In the genomic region with DNA sequence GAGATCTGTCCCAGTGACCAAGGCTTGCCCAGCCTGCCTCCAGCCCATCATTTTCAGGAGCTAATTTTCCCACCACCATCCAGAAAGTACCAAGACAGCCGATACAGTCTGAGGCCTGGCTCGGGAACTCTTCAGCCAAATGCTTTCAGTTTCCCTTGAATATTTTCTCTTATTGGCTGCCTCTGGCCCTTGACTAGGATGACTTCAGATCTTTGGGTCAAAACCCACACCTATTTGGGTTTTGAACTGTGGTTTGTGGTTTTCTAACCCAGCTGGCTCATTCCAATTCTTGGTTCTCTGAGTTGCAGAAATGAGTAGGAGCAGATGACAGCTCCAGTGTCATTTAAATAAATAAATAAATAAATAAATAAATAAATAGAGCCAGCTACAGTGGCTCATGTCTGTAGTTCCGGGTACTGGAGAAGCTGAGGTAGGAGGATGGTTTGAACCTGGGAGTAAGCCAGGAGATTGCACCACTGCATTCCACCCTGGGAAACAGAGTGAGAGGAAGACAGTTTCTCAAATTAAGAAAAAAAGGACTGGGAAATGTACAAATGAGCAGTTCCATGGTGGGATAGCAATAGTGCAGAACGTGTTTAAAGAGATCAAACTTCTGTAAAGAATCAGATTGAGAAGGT, we compare ENCODE assay signal across 32 cellular contexts.
DNase-seq lines count a peak whose midpoint lies in the region; ATAC-seq, FAIRE-seq and TF ChIP-seq lines count a peak whose summit lies in the region.
"Had no signal": no experiment of that assay in that cellular context is flagged by ENCODE, and none has a peak within 500 bp of the region (broad histone marks: within the 10 kb centered on the region; RNA-seq: fewer than 3 reads in every experiment).

No MANE protein-coding gene starts in this region.

- H3K4me3 ChIP-seq in astrocyte (ENCODE audit: insufficient read depth, low read depth, low read length), result no peak overlapping the region
- H3K4me3 ChIP-seq in fibroblast of pulmonary artery (replicated peaks; ENCODE audit: low read depth, low read length), result no peak overlapping the region
- no peak overlapping the region for H3K4me3 ChIP-seq in right lobe of liver
- no peak overlapping the region for H3K4me3 ChIP-seq in esophagus muscularis mucosa
- H3K4me3 ChIP-seq in stomach, result no peak overlapping the region
- H3K4me3 ChIP-seq: dorsolateral prefrontal cortex, Peyer's patch, prostate gland had no signal

- POLR2A ChIA-PET in GM10248 (lab: Yijun Ruan, JAX), result no interaction called here

- intact Hi-C loops in right lobe of liver (cut with DNase I) (no loop called here), esophagus muscularis mucosa (cut with DNase I) (no loop called here), stomach (cut with DNase I; ENCODE audit: low total_unique reads) (no loop called here)

- no peak overlapping the region for H3K9ac ChIP-seq in astrocyte (ENCODE audit: low read length)

- no peak overlapping the region for H3K4me3 Mint-ChIP-seq in astrocyte (ENCODE audit: unreplicated experiment)
- H3K4me3 Mint-ChIP-seq: activated CD4-positive, alpha-beta memory T cell treated with anti-CD3 and anti-CD28 coated beads for 36 hours; activated naive CD4-positive, alpha-beta T cell treated with anti-CD3 and anti-CD28 coated beads for 36 hours; activated T-helper 1 cell treated with anti-CD3 and anti-CD28 coated beads, Interleukin-12 subunit alpha, Interleukin-12 subunit beta, Interleukin-2, Interleukin-4 antibody, amounts not matched to agents 30 ng/mL and 10 ng/mL and 1 ng/mL, durations not matched to agents 14 hours and 24 hours and 36 hours; memory B cell; stimulated activated effector memory CD8-positive, alpha-beta T cell treated with anti-CD3 and anti-CD28 coated beads, Interleukin-12 subunit alpha, Interleukin-12 subunit beta, amount 100 ng/mL, for 72 hours; T-helper 2 cell treated with Interferon-gamma antibody and Interleukin-4, amounts not matched to agents 5 μg/mL and 100 μg/mL, for 36 hours had no signal

- no peak for TF ChIP-seq EP300 in esophagus muscularis mucosa (IDR thresholded peaks at IDR 0.05)
- TF ChIP-seq EP300 in stomach (IDR thresholded peaks at IDR 0.05), result no peak

- H3K36me3 Mint-ChIP-seq in astrocyte (ENCODE audit: low read depth, unreplicated experiment), result no peaks in the 10 kb centered on the region
- H3K36me3 Mint-ChIP-seq: activated CD4-positive, alpha-beta memory T cell treated with anti-CD3 and anti-CD28 coated beads for 36 hours; memory B cell; stimulated activated effector memory CD8-positive, alpha-beta T cell treated with anti-CD3 and anti-CD28 coated beads, Interleukin-12 subunit alpha, Interleukin-12 subunit beta, amount 100 ng/mL, for 72 hours had no signal

- H4K20me1 ChIP-seq in astrocyte (ENCODE audit: insufficient read depth, low read length), result no peaks in the 10 kb centered on the region

- TF ChIP-seq CTCF in astrocyte (IDR thresholded peaks at IDR 0.05; ENCODE audit: insufficient read depth, low read depth, low read length) (no peak), fibroblast of pulmonary artery (IDR thresholded peaks at IDR 0.05; ENCODE audit: low read length, missing control alignments) (no peak), right lobe of liver (IDR thresholded peaks at IDR 0.05) (no peak), esophagus muscularis mucosa (IDR thresholded peaks at IDR 0.05) (no peak), GM10248 (IDR thresholded peaks at IDR 0.05; ENCODE audit: control extremely low read depth, extremely low read depth, low read depth, missing control alignments) (no peak), stomach (IDR thresholded peaks at IDR 0.05) (no peak)

- H3K27ac ChIP-seq in astrocyte (ENCODE audit: low read depth, low read length) (no peak overlapping the region), right lobe of liver (no peak overlapping the region), esophagus muscularis mucosa (replicated peaks in 1 of 4) (no peak overlapping the region), stomach (no peak overlapping the region)
- H3K27ac ChIP-seq: dorsolateral prefrontal cortex, Peyer's patch, prostate gland had no signal

- H3K79me2 ChIP-seq in astrocyte (ENCODE audit: insufficient read depth, low read length), result no peaks in the 10 kb centered on the region

- ATAC-seq in right lobe of liver, result no peak
- ATAC-seq: left lobe of liver; stimulated activated effector memory CD8-positive, alpha-beta T cell treated with anti-CD3 and anti-CD28 coated beads, Interleukin-12 subunit alpha, Interleukin-12 subunit beta, amount 100 ng/mL, for 72 hours had no signal

- H2AFZ ChIP-seq in astrocyte (ENCODE audit: low read depth, low read length), result no peak overlapping the region

- H3K27me3 Mint-ChIP-seq in astrocyte (ENCODE audit: low read depth, unreplicated experiment), result no peaks in the 10 kb centered on the region
- H3K27me3 Mint-ChIP-seq: activated CD4-positive, alpha-beta memory T cell treated with anti-CD3 and anti-CD28 coated beads for 36 hours; memory B cell had no signal

- no peaks in the 10 kb centered on the region for H3K36me3 ChIP-seq in astrocyte (ENCODE audit: insufficient read depth, low read length)
- no peaks in the 10 kb centered on the region for H3K36me3 ChIP-seq in right lobe of liver
- no peaks in the 10 kb centered on the region for H3K36me3 ChIP-seq in esophagus muscularis mucosa
- H3K36me3 ChIP-seq in stomach, result no peaks in the 10 kb centered on the region
- H3K36me3 ChIP-seq: Peyer's patch, prostate gland had no signal

- DNase-seq in H4 (ENCODE audit: low spot score), result peak; percentile 11
- peak; percentile 16 for DNase-seq in astrocyte (ENCODE audit: low read depth)
- peak; percentile 0 for DNase-seq in fibroblast of pulmonary artery (ENCODE audit: low read depth)
- DNase-seq in renal cortical epithelial cell (ENCODE audit: low read depth), result peak; percentile 3
- DNase-seq in right lobe of liver, result no peak
- DNase-seq in esophagus muscularis mucosa (ENCODE audit: extremely low spot score), result no peak
- DNase-seq in GM10248 (ENCODE audit: extremely low spot score), result no peak
- DNase-seq in stomach, result no peak
- DNase-seq: activated CD4-positive, alpha-beta memory T cell treated with anti-CD3 and anti-CD28 coated beads for 36 hours; activated CD4-positive, alpha-beta T cell treated with anti-CD3 and anti-CD28 coated beads for 1 hour; activated CD8-positive, alpha-beta memory T cell treated with anti-CD3 and anti-CD28 coated beads, Interleukin-2, amount 50 U/mL, for 4 hours; activated naive CD4-positive, alpha-beta T cell treated with anti-CD3 and anti-CD28 coated beads for 36 hours; C1 segment of cervical spinal cord; COR-L47; dorsolateral prefrontal cortex; GDM1; hypothalamus; KG1; NCI-H2029; NCI-H2227 treated with DMSO at 0.1 percent for 48 hours; NCI-H526; Peyer's patch; SHP77 treated with DMSO at 0.1 percent for 48 hours; stimulated activated CD4-positive, alpha-beta T cell treated with anti-CD3 and anti-CD28 coated beads, Interleukin-15, amount 100 ng/mL, for 24 hours; trophoblast cell had no signal

- 35% methylated on average over 4 of the region's 4 CpGs for WGBS in right lobe of liver (ENCODE audit: insufficient coverage, low coverage, low lambda C conversion rate, missing lambda C conversion rate)
- WGBS in esophagus muscularis mucosa, result 85% methylated on average over 4 of the region's 4 CpGs
- 74 to 83% (median 82%) methylated on average over 4 of the region's 4 CpGs for WGBS in stomach, 5 donors

- H3K4me1 Mint-ChIP-seq in astrocyte (ENCODE audit: low read depth, unreplicated experiment), result peaks cover 4% of the 10 kb centered on the region
- H3K4me1 Mint-ChIP-seq: memory B cell; stimulated activated effector memory CD8-positive, alpha-beta T cell treated with anti-CD3 and anti-CD28 coated beads, Interleukin-12 subunit alpha, Interleukin-12 subunit beta, amount 100 ng/mL, for 72 hours had no signal

- no peak for TF ChIP-seq POLR2A in right lobe of liver (IDR thresholded peaks at IDR 0.05)
- TF ChIP-seq POLR2A in esophagus muscularis mucosa (IDR thresholded peaks at IDR 0.05; ENCODE audit: low read depth), result no peak
- no peak for TF ChIP-seq POLR2A in stomach (IDR thresholded peaks at IDR 0.05)

- CTCF ChIA-PET in GM10248 (lab: Yijun Ruan, JAX), result interaction anchor here (1.0 kb wide), 2 partner anchors 9 to 10 kb away, joined by 3 to 4 read pairs; no protein-coding TSS in a partner anchor

- FAIRE-seq in astrocyte (lab: Jason Lieb, UNC), result no peak
- FAIRE-seq: H54 had no signal

- H3K9me3 ChIP-seq in astrocyte (ENCODE audit: insufficient read depth, low read depth, low read length) (no peaks in the 10 kb centered on the region), right lobe of liver (no peaks in the 10 kb centered on the region), esophagus muscularis mucosa (no peaks in the 10 kb centered on the region), stomach (no peaks in the 10 kb centered on the region)
- H3K9me3 ChIP-seq: prostate gland had no signal

- no peak overlapping the region for H3K4me2 ChIP-seq in astrocyte (ENCODE audit: low read length)

- peak overlapping the region; percentile 79 for H3K27ac Mint-ChIP-seq in astrocyte (ENCODE audit: unreplicated experiment)
- H3K27ac Mint-ChIP-seq: activated CD4-positive, alpha-beta memory T cell treated with anti-CD3 and anti-CD28 coated beads for 36 hours; activated naive CD4-positive, alpha-beta T cell treated with anti-CD3 and anti-CD28 coated beads for 36 hours; activated T-helper 1 cell treated with anti-CD3 and anti-CD28 coated beads, Interleukin-12 subunit alpha, Interleukin-12 subunit beta, Interleukin-2, Interleukin-4 antibody, amounts not matched to agents 30 ng/mL and 10 ng/mL and 1 ng/mL, durations not matched to agents 14 hours and 24 hours and 36 hours; memory B cell; stimulated activated effector memory CD8-positive, alpha-beta T cell treated with anti-CD3 and anti-CD28 coated beads, Interleukin-12 subunit alpha, Interleukin-12 subunit beta, amount 100 ng/mL, for 72 hours; T-helper 2 cell treated with Interferon-gamma antibody and Interleukin-4, amounts not matched to agents 5 μg/mL and 100 μg/mL, for 36 hours had no signal

- H3K27me3 ChIP-seq in astrocyte (ENCODE audit: insufficient read depth, low read length) (no peaks in the 10 kb centered on the region), right lobe of liver (no peaks in the 10 kb centered on the region), esophagus muscularis mucosa (no peaks in the 10 kb centered on the region), stomach (no peaks in the 10 kb centered on the region)
- H3K27me3 ChIP-seq: Peyer's patch had no signal

- no peaks in the 10 kb centered on the region for H3K9me3 Mint-ChIP-seq in astrocyte (ENCODE audit: unreplicated experiment)

- no peaks in the 10 kb centered on the region for H3K4me1 ChIP-seq in astrocyte (ENCODE audit: insufficient read depth, low read length)
- H3K4me1 ChIP-seq in right lobe of liver, result no peaks in the 10 kb centered on the region
- no peaks in the 10 kb centered on the region for H3K4me1 ChIP-seq in esophagus muscularis mucosa
- no peaks in the 10 kb centered on the region for H3K4me1 ChIP-seq in stomach
- H3K4me1 ChIP-seq: Peyer's patch, prostate gland had no signal

Comparison
In these comparisons a context has a peak if more than half of its experiments do, and no peak if none do; other contexts are left out.
1. DNase-seq: peak in H4 (single experiment), astrocyte (single experiment), fibroblast of pulmonary artery (single experiment) and renal cortical epithelial cell (single experiment); none in right lobe of liver (0 of 3), esophagus muscularis mucosa (single experiment), GM10248 (single experiment) and stomach (single experiment).